In genomic region chr16:75626806-75627205, GRCh38 we compare ENCODE assay signal across 22 cellular contexts. TPM values are rescaled to one million over a fixed set of nuclear protein-coding genes. Genes with fewer than 3 reads are reported as not detected.
DNase-seq lines count a peak whose midpoint lies in the region; ATAC-seq and TF ChIP-seq lines count a peak whose summit lies in the region.
"Had no signal": no experiment of that assay in that cellular context is flagged by ENCODE, and none has a peak within 500 bp of the region (broad histone marks: within the 10 kb centered on the region; RNA-seq: fewer than 3 reads in every experiment).

No MANE protein-coding gene starts in this region.

- no peak for TF ChIP-seq CTCF in spleen (IDR thresholded peaks at IDR 0.05 in 8 of 11, conservative IDR thresholded peaks at IDR 0.05 in 3 of 11)

- H3K36me3 ChIP-seq in KOPT-K1 (ENCODE audit: insufficient read depth, low read length) (peaks cover 75% of the 10 kb centered on the region), spleen (peaks cover 8 to 72% (median 60%) of the 10 kb centered on the region in 6 donors)

- H3K4me3 Mint-ChIP-seq in activated T-cell treated with anti-CD3 and anti-CD28 coated beads, Interleukin-2, amount 50 U/mL, for 24 hours, result no peak overlapping the region
- no peak overlapping the region for H3K4me3 Mint-ChIP-seq in activated naive CD8-positive, alpha-beta T cell treated with anti-CD3 and anti-CD28 coated beads for 36 hours
- no peak overlapping the region for H3K4me3 Mint-ChIP-seq in natural killer cell treated with Interleukin-12 subunit alpha and Interleukin-12 subunit beta and Interleukin-15 and Interleukin-18, amount 100 ng/mL, for 72 hours
- H3K4me3 Mint-ChIP-seq: HFFc6, memory B cell had no signal

- no peaks in the 10 kb centered on the region for H3K9me3 Mint-ChIP-seq in activated T-cell treated with anti-CD3 and anti-CD28 coated beads, Interleukin-2, amount 50 U/mL, for 24 hours
- no peaks in the 10 kb centered on the region for H3K9me3 Mint-ChIP-seq in activated naive CD8-positive, alpha-beta T cell treated with anti-CD3 and anti-CD28 coated beads for 36 hours
- no peaks in the 10 kb centered on the region for H3K9me3 Mint-ChIP-seq in natural killer cell treated with Interleukin-12 subunit alpha and Interleukin-12 subunit beta and Interleukin-15 and Interleukin-18, amount 100 ng/mL, for 72 hours
- H3K9me3 Mint-ChIP-seq: HFFc6, memory B cell, nephron had no signal

- peaks cover 93% of the 10 kb centered on the region for H3K36me3 Mint-ChIP-seq in activated T-cell treated with anti-CD3 and anti-CD28 coated beads, Interleukin-2, amount 50 U/mL, for 24 hours (ENCODE audit: low read depth)
- H3K36me3 Mint-ChIP-seq in activated naive CD8-positive, alpha-beta T cell treated with anti-CD3 and anti-CD28 coated beads for 36 hours, result peaks cover 59% of the 10 kb centered on the region
- peaks cover 59% of the 10 kb centered on the region for H3K36me3 Mint-ChIP-seq in natural killer cell treated with Interleukin-12 subunit alpha and Interleukin-12 subunit beta and Interleukin-15 and Interleukin-18, amount 100 ng/mL, for 72 hours

- no peaks in the 10 kb centered on the region for H3K27me3 Mint-ChIP-seq in activated T-cell treated with anti-CD3 and anti-CD28 coated beads, Interleukin-2, amount 50 U/mL, for 24 hours
- H3K27me3 Mint-ChIP-seq in activated naive CD8-positive, alpha-beta T cell treated with anti-CD3 and anti-CD28 coated beads for 36 hours, result no peaks in the 10 kb centered on the region
- H3K27me3 Mint-ChIP-seq in natural killer cell treated with Interleukin-12 subunit alpha and Interleukin-12 subunit beta and Interleukin-15 and Interleukin-18, amount 100 ng/mL, for 72 hours, result no peaks in the 10 kb centered on the region
- H3K27me3 Mint-ChIP-seq: memory B cell had no signal

- TF ChIP-seq POLR2A in spleen (IDR thresholded peaks at IDR 0.05), result no peak

- no peak overlapping the region for H3K4me3 ChIP-seq in spleen
- H3K4me3 ChIP-seq: SK-N-MC, tibial artery had no signal

- no peaks in the 10 kb centered on the region for H3K9me3 ChIP-seq in KOPT-K1 (ENCODE audit: insufficient read depth, low read length, poor library complexity, severe bottlenecking)
- no peaks in the 10 kb centered on the region for H3K9me3 ChIP-seq in spleen
- H3K9me3 ChIP-seq: tibial artery had no signal

- peak overlapping the region; percentile 82 for H3K27ac Mint-ChIP-seq in activated T-cell treated with anti-CD3 and anti-CD28 coated beads, Interleukin-2, amount 50 U/mL, for 24 hours
- H3K27ac Mint-ChIP-seq in activated naive CD8-positive, alpha-beta T cell treated with anti-CD3 and anti-CD28 coated beads for 36 hours, result peak overlapping the region; percentile 14
- H3K27ac Mint-ChIP-seq in natural killer cell treated with Interleukin-12 subunit alpha and Interleukin-12 subunit beta and Interleukin-15 and Interleukin-18, amount 100 ng/mL, for 72 hours, result peak overlapping the region; percentile 57 to 67
- H3K27ac Mint-ChIP-seq: HFFc6, memory B cell, nephron had no signal

- H3K27me3 ChIP-seq in spleen (replicated peaks in 1 of 7), result no peaks in the 10 kb centered on the region
- H3K27me3 ChIP-seq: tibial artery had no signal

- intact Hi-C loops in spleen (cut with DNase I; ENCODE audit: low total_unique reads), result loop anchor here (10.0 kb wide), 1 partner anchor 162 kb away; the partner anchor contains the start of gene TMEM170A

- 91 to 96% (median 92%) methylated on average over 4 of the region's 4 CpGs for WGBS in spleen, 5 donors

- no peak for ATAC-seq in natural killer cell treated with Interleukin-12 subunit alpha and Interleukin-12 subunit beta and Interleukin-15 and Interleukin-18, amount 100 ng/mL, for 72 hours
- ATAC-seq in GM19397 (IDR thresholded peaks at IDR 0.05; ENCODE audit: unreplicated experiment), result no peak

- no peak for DNase-seq in activated T-cell treated with anti-CD3 and anti-CD28 coated beads, Interleukin-2, amount 50 U/mL, for 24 hours
- DNase-seq in activated T-cell treated with anti-CD3 and anti-CD28 coated beads, Interleukin-2, amount 50 U/mL, for 48 hours, result no peak
- DNase-seq in activated naive CD8-positive, alpha-beta T cell treated with anti-CD3 and anti-CD28 coated beads for 36 hours, result no peak
- no peak for DNase-seq in natural killer cell treated with Interleukin-12 subunit alpha and Interleukin-12 subunit beta and Interleukin-15 and Interleukin-18, amount 100 ng/mL, for 72 hours (ENCODE audit: low spot score)
- DNase-seq in D341Med (ENCODE audit: low spot score), result no peak
- no peak for DNase-seq in spleen
- DNase-seq: aorta; C1 segment of cervical spinal cord; effector memory CD4-positive, alpha-beta T cell; GDM1; HFFc6; NCI-H1417 treated with DMSO at 0.1 percent for 48 hours; NCI-H524 treated with DMSO at 0.1 percent for 48 hours; tibial artery had no signal

- peaks cover 46% of the 10 kb centered on the region for H3K4me1 Mint-ChIP-seq in activated T-cell treated with anti-CD3 and anti-CD28 coated beads, Interleukin-2, amount 50 U/mL, for 24 hours (ENCODE audit: low read depth)
- H3K4me1 Mint-ChIP-seq in activated naive CD8-positive, alpha-beta T cell treated with anti-CD3 and anti-CD28 coated beads for 36 hours, result peaks cover 21% of the 10 kb centered on the region
- H3K4me1 Mint-ChIP-seq in natural killer cell treated with Interleukin-12 subunit alpha and Interleukin-12 subunit beta and Interleukin-15 and Interleukin-18, amount 100 ng/mL, for 72 hours (ENCODE audit: low read depth in 2 of 2), result peaks cover 40 to 48% of the 10 kb centered on the region in 2 donors
- H3K4me1 Mint-ChIP-seq: memory B cell had no signal

- H3K27ac ChIP-seq in KOPT-K1 (ENCODE audit: low read depth, low read length, poor library complexity, severe bottlenecking) (peak overlapping the region; percentile 56), spleen (peak overlapping the region in 4 of 8 donors; percentile 47 to 75 (median 62))
- H3K27ac ChIP-seq: SK-N-MC, tibial artery had no signal

- H3K4me1 ChIP-seq in spleen, result peaks cover 9 to 41% (median 32%) of the 10 kb centered on the region in 6 donors

RNA-seq across cellular contexts. Expression of gene ADAT1, which starts 3.7 kb away (rescaled TPM):
- total RNA-seq in activated naive CD8-positive, alpha-beta T cell treated with anti-CD3 and anti-CD28 coated beads for 36 hours, result 10 to 100 TPM; 56.7 to 58.7 TPM
- 10 to 100 TPM; 41.3 to 64.2 TPM for total RNA-seq in natural killer cell treated with Interleukin-12 subunit alpha and Interleukin-12 subunit beta and Interleukin-15 and Interleukin-18, amount 100 ng/mL, for 72 hours
- 100 to 1,000 TPM in 1 of 7 donors, 10 to 100 TPM in 6; 42.5 to 120 (median 65.5) TPM for total RNA-seq in spleen
- 10 to 100 TPM; 13.2 to 18.3 (median 14.5) TPM for polyA plus RNA-seq in spleen

RNA-seq across cellular contexts. Expression of gene KARS1, which starts 20.7 kb away (rescaled TPM):
- total RNA-seq in activated naive CD8-positive, alpha-beta T cell treated with anti-CD3 and anti-CD28 coated beads for 36 hours, result 100 to 1,000 TPM; 347 to 366 TPM
- total RNA-seq in natural killer cell treated with Interleukin-12 subunit alpha and Interleukin-12 subunit beta and Interleukin-15 and Interleukin-18, amount 100 ng/mL, for 72 hours, result 100 to 1,000 TPM; 198 to 239 TPM
- 10 to 100 TPM; 85.2 to 97.7 (median 89.6) TPM for total RNA-seq in spleen
- polyA plus RNA-seq in spleen, result 10 to 100 TPM; 63.7 to 88.0 (median 83.2) TPM

RNA-seq across cellular contexts. Expression of gene TERF2IP, which starts 20.8 kb away (rescaled TPM):
- 10 to 100 TPM; 68.8 to 73.5 TPM for total RNA-seq in activated naive CD8-positive, alpha-beta T cell treated with anti-CD3 and anti-CD28 coated beads for 36 hours
- total RNA-seq in natural killer cell treated with Interleukin-12 subunit alpha and Interleukin-12 subunit beta and Interleukin-15 and Interleukin-18, amount 100 ng/mL, for 72 hours, result 100 to 1,000 TPM in 1 of 2 donors, 10 to 100 TPM in 1; 77.9 to 116 TPM
- 10 to 100 TPM; 66.5 to 90.1 (median 75.4) TPM for total RNA-seq in spleen
- polyA plus RNA-seq in spleen, result 10 to 100 TPM; 42.8 to 71.0 (median 64.4) TPM

RNA-seq across cellular contexts. Expression of gene CPHXL2, which starts 50.0 kb away (rescaled TPM):
- not detected for total RNA-seq in activated naive CD8-positive, alpha-beta T cell treated with anti-CD3 and anti-CD28 coated beads for 36 hours
- not detected for total RNA-seq in natural killer cell treated with Interleukin-12 subunit alpha and Interleukin-12 subunit beta and Interleukin-15 and Interleukin-18, amount 100 ng/mL, for 72 hours
- total RNA-seq in spleen, result not detected
- polyA plus RNA-seq in spleen, result under 1 TPM in 1 of 3 donors, not detected in 2; 0.06 TPM
- total RNA-seq: aorta, cerebellum, glomerular endothelial cell, HFFc6, M059J had no signal
- polyA plus RNA-seq: aorta had no signal

Comparison
In these comparisons a context has a peak if more than half of its experiments do, and no peak if none do; other contexts are left out.
1. H3K27ac Mint-ChIP-seq: peak in every context shown above with its lines; median percentile 82 in activated T-cell treated with anti-CD3 and anti-CD28 coated beads, Interleukin-2, amount 50 U/mL, for 24 hours; 62 in natural killer cell treated with Interleukin-12 subunit alpha and Interleukin-12 subunit beta and Interleukin-15 and Interleukin-18, amount 100 ng/mL, for 72 hours; 14 in activated naive CD8-positive, alpha-beta T cell treated with anti-CD3 and anti-CD28 coated beads for 36 hours.